In the genomic region with DNA sequence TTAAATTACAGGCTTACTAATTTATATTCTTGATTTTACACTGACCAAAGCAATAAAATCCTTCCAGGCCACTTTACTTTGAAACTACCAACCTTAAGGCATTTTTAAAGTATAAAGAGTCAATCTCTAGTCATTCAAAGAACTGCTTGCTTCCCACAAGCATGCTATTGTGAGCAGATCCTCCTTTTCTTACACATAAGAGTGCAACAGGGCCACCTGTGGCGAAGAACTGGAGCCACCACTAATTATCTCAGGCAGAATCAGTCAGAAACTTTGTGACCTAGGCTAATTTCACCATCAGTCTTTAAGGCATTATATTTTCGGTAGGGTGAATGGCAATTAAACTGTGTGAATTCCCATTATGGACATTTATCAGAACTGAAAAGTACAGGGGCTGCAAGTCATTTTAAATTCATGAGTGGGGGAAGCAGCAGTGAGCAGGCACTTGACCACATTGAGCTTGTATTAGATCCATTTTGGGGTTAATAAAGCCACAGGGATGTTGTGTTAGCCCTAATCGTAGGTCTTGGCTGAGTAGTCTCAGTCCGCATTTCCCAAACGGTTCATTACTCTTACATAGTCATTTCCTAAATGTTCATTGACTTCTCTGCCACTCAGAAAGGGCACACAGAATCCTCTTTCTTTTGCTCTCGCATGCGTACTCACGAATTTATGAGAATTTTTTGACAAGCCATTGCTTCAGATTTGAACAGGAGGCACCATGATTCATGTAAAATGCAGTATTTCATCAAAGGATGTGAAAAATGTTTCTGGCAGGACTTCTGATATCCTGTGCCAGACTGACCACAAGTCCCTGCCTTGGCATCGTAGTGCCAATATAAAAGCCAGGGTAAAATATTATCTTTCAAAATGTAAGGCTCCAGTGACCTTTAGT, we compare ENCODE assay signal across 23 cellular contexts. TPM values are rescaled to one million over a fixed set of nuclear protein-coding genes. Genes with fewer than 3 reads are reported as not detected.
DNase-seq lines count a peak whose midpoint lies in the region; ATAC-seq and TF ChIP-seq lines count a peak whose summit lies in the region.
"Had no signal": no experiment of that assay in that cellular context is flagged by ENCODE, and none has a peak within 500 bp of the region (broad histone marks: within the 10 kb centered on the region; RNA-seq: fewer than 3 reads in every experiment).

No MANE protein-coding gene starts in this region.

- H3K27ac ChIP-seq in HUES64 (ENCODE audit: low read depth, low read length) (peak overlapping the region; percentile 53), mammary epithelial cell (ENCODE audit: insufficient read depth, low read depth, low read length) (no peak overlapping the region)
- H3K27ac ChIP-seq: coronary artery, hepatocyte had no signal

- ATAC-seq in activated T-cell treated with anti-CD3 and anti-CD28 coated beads, Interleukin-2, amount 50 U/mL, for 4 hours: no peak
- no peak for ATAC-seq in HG03354 (IDR thresholded peaks at IDR 0.05; ENCODE audit: poor library complexity, severe bottlenecking, unreplicated experiment)
- ATAC-seq: natural killer cell had no signal

- CTCF ChIA-PET in mammary epithelial cell (lab: Charles Lee; ENCODE audit: low non-redundant PET): no interaction called here

- TF ChIP-seq CTCF in mammary epithelial cell (conservative IDR thresholded peaks at IDR 0.05 in 1 of 2, IDR thresholded peaks at IDR 0.05 in 1 of 2; ENCODE audit: extremely low read depth in 1 of 2, insufficient read depth in 1 of 2, low read depth in 1 of 2, low read length in 2 of 2): no peak

- H3K9ac ChIP-seq in HUES64 (ENCODE audit: low read depth, low read length): no peak overlapping the region
- H3K9ac ChIP-seq in mammary epithelial cell (ENCODE audit: insufficient read depth, low read length): no peak overlapping the region

- no peaks in the 10 kb centered on the region for H3K36me3 ChIP-seq in HUES64 (ENCODE audit: insufficient read depth, low read length)
- no peaks in the 10 kb centered on the region for H3K36me3 ChIP-seq in mammary epithelial cell (ENCODE audit: insufficient read depth, low read length)

- dilution Hi-C loops in mammary epithelial cell (cut with HindIII; ENCODE audit: low sequenced_read_pairs): no loop called here

- H3K4me1 Mint-ChIP-seq in activated T-cell treated with anti-CD3 and anti-CD28 coated beads, Interleukin-2, amount 50 U/mL, for 4 hours (ENCODE audit: low read depth): no peaks in the 10 kb centered on the region
- H3K4me1 Mint-ChIP-seq: CD4-positive, CD25-positive, alpha-beta regulatory T cell; natural killer cell had no signal

- H3K27me3 ChIP-seq in HUES64 (ENCODE audit: insufficient read depth, low read length) (no peaks in the 10 kb centered on the region), mammary epithelial cell (ENCODE audit: insufficient read depth, low read length) (no peaks in the 10 kb centered on the region)
- H3K27me3 ChIP-seq: hepatocyte had no signal

- H3K4me1 ChIP-seq in HUES64 (ENCODE audit: insufficient read depth, low read length): peaks cover 19% of the 10 kb centered on the region
- no peaks in the 10 kb centered on the region for H3K4me1 ChIP-seq in mammary epithelial cell (ENCODE audit: insufficient read depth, low read length)

- H3K27me3 Mint-ChIP-seq in activated T-cell treated with anti-CD3 and anti-CD28 coated beads, Interleukin-2, amount 50 U/mL, for 4 hours (ENCODE audit: low read depth): peaks cover 4% of the 10 kb centered on the region
- H3K27me3 Mint-ChIP-seq: CD4-positive, CD25-positive, alpha-beta regulatory T cell had no signal

- no peaks in the 10 kb centered on the region for H3K79me2 ChIP-seq in mammary epithelial cell (ENCODE audit: insufficient read depth, low read length)
- H3K79me2 ChIP-seq: hepatocyte had no signal

- H3K4me3 ChIP-seq in HUES64 (ENCODE audit: low read length): no peak overlapping the region; the same call in 1 of the 2 replicates
- no peak overlapping the region for H3K4me3 ChIP-seq in mammary epithelial cell (replicated peaks in 1 of 3; ENCODE audit: insufficient read depth in 1 of 3, low read depth in 2 of 3, low read length in 3 of 3)
- H3K4me3 ChIP-seq: coronary artery, hepatocyte had no signal

- no peaks in the 10 kb centered on the region for H3K9me3 ChIP-seq in HUES64 (ENCODE audit: insufficient read depth, low read depth, low read length)
- no peaks in the 10 kb centered on the region for H3K9me3 ChIP-seq in mammary epithelial cell (replicated peaks; ENCODE audit: insufficient read depth, low read length)

- H4K20me1 ChIP-seq in mammary epithelial cell (ENCODE audit: insufficient read depth, low read length): no peaks in the 10 kb centered on the region

- no TSS peak for BruUV-seq in mammary epithelial cell (replicated peaks; lab: Mats Ljungman, UMichigan)

- no peak overlapping the region for H3K4me3 Mint-ChIP-seq in activated T-cell treated with anti-CD3 and anti-CD28 coated beads, Interleukin-2, amount 50 U/mL, for 4 hours
- H3K4me3 Mint-ChIP-seq: CD4-positive, CD25-positive, alpha-beta regulatory T cell; natural killer cell; T-helper 1 cell treated with Interleukin-12 subunit alpha and Interleukin-12 subunit beta and Interleukin-4 antibody, amounts not matched to agents 30 μg/mL and 1 μg/mL, for 36 hours had no signal

- H2AFZ ChIP-seq in mammary epithelial cell (ENCODE audit: low read depth, low read length): no peak overlapping the region
- H2AFZ ChIP-seq: hepatocyte had no signal

- H3K4me2 ChIP-seq in mammary epithelial cell (ENCODE audit: insufficient read depth, low read depth, low read length): no peak overlapping the region
- H3K4me2 ChIP-seq: hepatocyte had no signal

- H3K36me3 Mint-ChIP-seq in activated T-cell treated with anti-CD3 and anti-CD28 coated beads, Interleukin-2, amount 50 U/mL, for 4 hours (ENCODE audit: insufficient read depth): no peaks in the 10 kb centered on the region
- H3K36me3 Mint-ChIP-seq: brain; CD4-positive, CD25-positive, alpha-beta regulatory T cell; natural killer cell had no signal

- intact Hi-C loops in mammary epithelial cell (cut with micrococcal nuclease): no loop called here

- DNase-seq in A172 (ENCODE audit: low spot score) (peak; percentile 23), mammary epithelial cell (peak; percentile 1), myocyte (ENCODE audit: low read depth) (peak; percentile 0), NCI-H510A treated with DMSO at 0.1 percent for 48 hours (lab: John Stamatoyannopoulos, UW) (no peak)
- DNase-seq in stimulated activated CD4-positive, alpha-beta T cell treated with anti-CD3 and anti-CD28 coated beads, Interleukin-12 subunit alpha, Interleukin-12 subunit beta, amount 100 ng/mL, for 4 hours: no peak
- no peak for DNase-seq in activated T-cell treated with anti-CD3 and anti-CD28 coated beads, Interleukin-2, amount 50 U/mL, for 4 hours
- DNase-seq: activated CD4-positive, alpha-beta T cell treated with anti-CD3 and anti-CD28 coated beads, Interleukin-2, amount 50 U/mL, for 48 hours; activated naive CD4-positive, alpha-beta T cell treated with Interleukin-2 at 50 U/mL for 16 hours; activated T-cell treated with anti-CD3 and anti-CD28 coated beads for 4 hours; CD4-positive, CD25-positive, alpha-beta regulatory T cell; GDM1; mesenchymal stem cell; natural killer cell; NCI-H2029 treated with DMSO at 0.1 percent for 48 hours; stimulated activated CD4-positive, alpha-beta T cell treated with anti-CD3 and anti-CD28 coated beads, Interleukin-4, amount 100 ng/mL, for 4 hours had no signal

- 84% methylated on average over 9 of the region's 9 CpGs for WGBS in HUES64
- WGBS in mammary epithelial cell (ENCODE audit: low coverage, missing lambda C conversion rate): 18% methylated on average over 9 of the region's 9 CpGs

- H3K9me3 Mint-ChIP-seq in activated T-cell treated with anti-CD3 and anti-CD28 coated beads, Interleukin-2, amount 50 U/mL, for 4 hours: no peaks in the 10 kb centered on the region
- H3K9me3 Mint-ChIP-seq: brain; T-helper 1 cell treated with Interleukin-12 subunit alpha and Interleukin-12 subunit beta and Interleukin-4 antibody, amounts not matched to agents 30 μg/mL and 1 μg/mL, for 36 hours had no signal

- in situ Hi-C loops in mammary epithelial cell (cut with MboI; ENCODE audit: low sequenced_read_pairs in 2 of 2): no loop called here

RNA-seq across cellular contexts. Expression of a gene that starts 39.8 kb away (rescaled TPM):
- not detected in 2 replicates for total RNA-seq in A172 (2014; rRNA removed; shearing (Covaris generic))
- 0.10 TPM for polyA plus RNA-seq in HUES64 (2013, experiment 1 of 2)
- 0.25 TPM for polyA plus RNA-seq in HUES64 (2013, experiment 2 of 2)
- total RNA-seq in mammary epithelial cell: not detected
- not detected for polyA plus RNA-seq in mammary epithelial cell
- not detected for polyA minus RNA-seq in mammary epithelial cell
- not detected in 2 replicates for total RNA-seq in myocyte
- not detected for polyA plus RNA-seq in myocyte (2012)
- not detected for total RNA-seq in activated T-cell treated with anti-CD3 and anti-CD28 coated beads, Interleukin-2, amount 50 U/mL, for 4 hours
- total RNA-seq: CD4-positive, CD25-positive, alpha-beta regulatory T cell; fibroblast of villous mesenchyme; natural killer cell; progenitor cell of endocrine pancreas had no signal
- polyA plus RNA-seq: CD4-positive, CD25-positive, alpha-beta regulatory T cell had no signal

Comparison
In these comparisons a context has a peak if more than half of its experiments do, and no peak if none do; other contexts are left out.
1. DNase-seq: peak in A172 (single experiment), mammary epithelial cell (single experiment) and myocyte (single experiment); none in NCI-H510A treated with DMSO at 0.1 percent for 48 hours (single experiment), stimulated activated CD4-positive, alpha-beta T cell treated with anti-CD3 and anti-CD28 coated beads, Interleukin-12 subunit alpha, Interleukin-12 subunit beta, amount 100 ng/mL, for 4 hours (single experiment) and activated T-cell treated with anti-CD3 and anti-CD28 coated beads, Interleukin-2, amount 50 U/mL, for 4 hours (single experiment).